ENCODE assay signal across 1 cellular context in the genomic region with DNA sequence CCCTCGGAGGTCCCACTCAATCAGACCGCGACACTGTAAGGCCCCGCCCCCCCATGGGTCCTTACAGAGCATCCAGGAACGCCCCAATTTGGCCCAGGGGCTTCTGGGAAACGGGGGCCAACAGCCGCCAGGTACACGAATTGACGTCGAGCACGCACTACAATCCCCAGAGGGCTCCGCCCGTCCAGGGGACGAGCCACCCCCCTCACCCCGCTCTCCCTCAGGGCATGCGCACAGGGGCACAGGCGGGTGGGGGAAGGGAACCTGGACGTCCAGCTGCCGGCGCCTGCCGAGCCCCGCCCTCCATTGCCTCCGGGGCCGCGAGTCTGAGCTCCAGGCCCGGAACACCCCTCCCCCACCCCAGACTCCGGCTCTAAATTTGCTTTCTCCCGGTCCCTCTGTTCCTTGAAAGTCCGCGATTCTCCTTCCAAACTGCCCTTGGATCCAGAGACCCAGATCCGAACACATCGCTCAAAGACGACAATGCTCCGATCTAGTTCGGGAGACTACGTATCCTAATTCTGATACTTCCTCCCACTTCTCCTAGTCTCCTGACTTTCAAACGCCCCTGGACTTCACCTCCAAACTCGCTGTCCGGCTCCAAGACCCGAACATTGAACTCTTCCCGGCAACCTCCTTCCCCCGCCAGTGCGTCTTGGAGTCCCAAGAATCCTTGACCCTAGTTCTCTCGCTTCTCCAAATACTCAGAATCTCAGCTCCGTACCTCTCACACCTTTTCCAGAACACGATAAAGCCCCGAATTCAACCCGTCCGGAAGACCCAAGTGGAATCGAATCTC.
A peak's percentile ranks its signal among the peaks of the same experiment; 100 is the strongest.
TF ChIP-seq lines count a peak whose summit lies in the region.

No MANE protein-coding gene starts in this region.

TF ChIP-seq in K562, 482 proteins besides CTCF, POLR2A, EP300 and RAD21 (continued from another document and continues in another):
- TF ChIP-seq, protein P1, sequence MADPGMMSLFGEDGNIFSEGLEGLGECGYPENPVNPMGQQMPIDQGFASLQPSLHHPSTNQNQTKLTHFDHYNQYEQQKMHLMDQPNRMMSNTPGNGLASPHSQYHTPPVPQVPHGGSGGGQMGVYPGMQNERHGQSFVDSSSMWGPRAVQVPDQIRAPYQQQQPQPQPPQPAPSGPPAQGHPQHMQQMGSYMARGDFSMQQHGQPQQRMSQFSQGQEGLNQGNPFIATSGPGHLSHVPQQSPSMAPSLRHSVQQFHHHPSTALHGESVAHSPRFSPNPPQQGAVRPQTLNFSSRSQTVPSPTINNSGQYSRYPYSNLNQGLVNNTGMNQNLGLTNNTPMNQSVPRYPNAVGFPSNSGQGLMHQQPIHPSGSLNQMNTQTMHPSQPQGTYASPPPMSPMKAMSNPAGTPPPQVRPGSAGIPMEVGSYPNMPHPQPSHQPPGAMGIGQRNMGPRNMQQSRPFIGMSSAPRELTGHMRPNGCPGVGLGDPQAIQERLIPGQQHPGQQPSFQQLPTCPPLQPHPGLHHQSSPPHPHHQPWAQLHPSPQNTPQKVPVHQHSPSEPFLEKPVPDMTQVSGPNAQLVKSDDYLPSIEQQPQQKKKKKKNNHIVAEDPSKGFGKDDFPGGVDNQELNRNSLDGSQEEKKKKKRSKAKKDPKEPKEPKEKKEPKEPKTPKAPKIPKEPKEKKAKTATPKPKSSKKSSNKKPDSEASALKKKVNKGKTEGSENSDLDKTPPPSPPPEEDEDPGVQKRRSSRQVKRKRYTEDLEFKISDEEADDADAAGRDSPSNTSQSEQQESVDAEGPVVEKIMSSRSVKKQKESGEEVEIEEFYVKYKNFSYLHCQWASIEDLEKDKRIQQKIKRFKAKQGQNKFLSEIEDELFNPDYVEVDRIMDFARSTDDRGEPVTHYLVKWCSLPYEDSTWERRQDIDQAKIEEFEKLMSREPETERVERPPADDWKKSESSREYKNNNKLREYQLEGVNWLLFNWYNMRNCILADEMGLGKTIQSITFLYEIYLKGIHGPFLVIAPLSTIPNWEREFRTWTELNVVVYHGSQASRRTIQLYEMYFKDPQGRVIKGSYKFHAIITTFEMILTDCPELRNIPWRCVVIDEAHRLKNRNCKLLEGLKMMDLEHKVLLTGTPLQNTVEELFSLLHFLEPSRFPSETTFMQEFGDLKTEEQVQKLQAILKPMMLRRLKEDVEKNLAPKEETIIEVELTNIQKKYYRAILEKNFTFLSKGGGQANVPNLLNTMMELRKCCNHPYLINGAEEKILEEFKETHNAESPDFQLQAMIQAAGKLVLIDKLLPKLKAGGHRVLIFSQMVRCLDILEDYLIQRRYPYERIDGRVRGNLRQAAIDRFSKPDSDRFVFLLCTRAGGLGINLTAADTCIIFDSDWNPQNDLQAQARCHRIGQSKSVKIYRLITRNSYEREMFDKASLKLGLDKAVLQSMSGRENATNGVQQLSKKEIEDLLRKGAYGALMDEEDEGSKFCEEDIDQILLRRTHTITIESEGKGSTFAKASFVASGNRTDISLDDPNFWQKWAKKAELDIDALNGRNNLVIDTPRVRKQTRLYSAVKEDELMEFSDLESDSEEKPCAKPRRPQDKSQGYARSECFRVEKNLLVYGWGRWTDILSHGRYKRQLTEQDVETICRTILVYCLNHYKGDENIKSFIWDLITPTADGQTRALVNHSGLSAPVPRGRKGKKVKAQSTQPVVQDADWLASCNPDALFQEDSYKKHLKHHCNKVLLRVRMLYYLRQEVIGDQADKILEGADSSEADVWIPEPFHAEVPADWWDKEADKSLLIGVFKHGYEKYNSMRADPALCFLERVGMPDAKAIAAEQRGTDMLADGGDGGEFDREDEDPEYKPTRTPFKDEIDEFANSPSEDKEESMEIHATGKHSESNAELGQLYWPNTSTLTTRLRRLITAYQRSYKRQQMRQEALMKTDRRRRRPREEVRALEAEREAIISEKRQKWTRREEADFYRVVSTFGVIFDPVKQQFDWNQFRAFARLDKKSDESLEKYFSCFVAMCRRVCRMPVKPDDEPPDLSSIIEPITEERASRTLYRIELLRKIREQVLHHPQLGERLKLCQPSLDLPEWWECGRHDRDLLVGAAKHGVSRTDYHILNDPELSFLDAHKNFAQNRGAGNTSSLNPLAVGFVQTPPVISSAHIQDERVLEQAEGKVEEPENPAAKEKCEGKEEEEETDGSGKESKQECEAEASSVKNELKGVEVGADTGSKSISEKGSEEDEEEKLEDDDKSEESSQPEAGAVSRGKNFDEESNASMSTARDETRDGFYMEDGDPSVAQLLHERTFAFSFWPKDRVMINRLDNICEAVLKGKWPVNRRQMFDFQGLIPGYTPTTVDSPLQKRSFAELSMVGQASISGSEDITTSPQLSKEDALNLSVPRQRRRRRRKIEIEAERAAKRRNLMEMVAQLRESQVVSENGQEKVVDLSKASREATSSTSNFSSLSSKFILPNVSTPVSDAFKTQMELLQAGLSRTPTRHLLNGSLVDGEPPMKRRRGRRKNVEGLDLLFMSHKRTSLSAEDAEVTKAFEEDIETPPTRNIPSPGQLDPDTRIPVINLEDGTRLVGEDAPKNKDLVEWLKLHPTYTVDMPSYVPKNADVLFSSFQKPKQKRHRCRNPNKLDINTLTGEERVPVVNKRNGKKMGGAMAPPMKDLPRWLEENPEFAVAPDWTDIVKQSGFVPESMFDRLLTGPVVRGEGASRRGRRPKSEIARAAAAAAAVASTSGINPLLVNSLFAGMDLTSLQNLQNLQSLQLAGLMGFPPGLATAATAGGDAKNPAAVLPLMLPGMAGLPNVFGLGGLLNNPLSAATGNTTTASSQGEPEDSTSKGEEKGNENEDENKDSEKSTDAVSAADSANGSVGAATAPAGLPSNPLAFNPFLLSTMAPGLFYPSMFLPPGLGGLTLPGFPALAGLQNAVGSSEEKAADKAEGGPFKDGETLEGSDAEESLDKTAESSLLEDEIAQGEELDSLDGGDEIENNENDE (IDR thresholded peaks at IDR 0.05; ENCODE audit: low read depth, low read length), result no peak
- TF ChIP-seq, protein P2, sequence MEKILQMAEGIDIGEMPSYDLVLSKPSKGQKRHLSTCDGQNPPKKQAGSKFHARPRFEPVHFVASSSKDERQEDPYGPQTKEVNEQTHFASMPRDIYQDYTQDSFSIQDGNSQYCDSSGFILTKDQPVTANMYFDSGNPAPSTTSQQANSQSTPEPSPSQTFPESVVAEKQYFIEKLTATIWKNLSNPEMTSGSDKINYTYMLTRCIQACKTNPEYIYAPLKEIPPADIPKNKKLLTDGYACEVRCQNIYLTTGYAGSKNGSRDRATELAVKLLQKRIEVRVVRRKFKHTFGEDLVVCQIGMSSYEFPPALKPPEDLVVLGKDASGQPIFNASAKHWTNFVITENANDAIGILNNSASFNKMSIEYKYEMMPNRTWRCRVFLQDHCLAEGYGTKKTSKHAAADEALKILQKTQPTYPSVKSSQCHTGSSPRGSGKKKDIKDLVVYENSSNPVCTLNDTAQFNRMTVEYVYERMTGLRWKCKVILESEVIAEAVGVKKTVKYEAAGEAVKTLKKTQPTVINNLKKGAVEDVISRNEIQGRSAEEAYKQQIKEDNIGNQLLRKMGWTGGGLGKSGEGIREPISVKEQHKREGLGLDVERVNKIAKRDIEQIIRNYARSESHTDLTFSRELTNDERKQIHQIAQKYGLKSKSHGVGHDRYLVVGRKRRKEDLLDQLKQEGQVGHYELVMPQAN (IDR thresholded peaks at IDR 0.05; ENCODE audit: borderline replicate concordance), result 0 out of 2 replicates have a peak, but pooled peaks have one; percentile 69
- TF ChIP-seq ATF7 (IDR thresholded peaks at IDR 0.05) (peak; percentile 87), NRF1 (conservative IDR thresholded peaks at IDR 0.05 in 1 of 2, IDR thresholded peaks at IDR 0.05 in 1 of 2) (peak; percentile 98), ZNF224 (CRISPR knock-in tag; IDR thresholded peaks at IDR 0.05) (no peak), MAZ (CRISPR knock-in tag; conservative IDR thresholded peaks at IDR 0.05 in 1 of 2, IDR thresholded peaks at IDR 0.05 in 1 of 2) (peak; percentile 98), ZNF121 (CRISPR knock-in tag; conservative IDR thresholded peaks at IDR 0.05) (no peak), IRF2 (CRISPR knock-in tag; IDR thresholded peaks at IDR 0.05) (no peak), KAT2B (IDR thresholded peaks at IDR 0.05; ENCODE audit: low read depth, low read length) (no peak), KLF6 (CRISPR knock-in tag; IDR thresholded peaks at IDR 0.05; ENCODE audit: borderline replicate concordance) (peak; percentile 43; the same call in 1 of the 2 replicates), NCOA4 (IDR thresholded peaks at IDR 0.05; ENCODE audit: partially characterized antibody) (no peak), KLF13 (tag; IDR thresholded peaks at IDR 0.05; ENCODE audit: borderline replicate concordance, low read depth) (peak; percentile 83), EGR1 (conservative IDR thresholded peaks at IDR 0.05) (0 out of 2 replicates have a peak, but pooled peaks have one; percentile 25), ASH1L (IDR thresholded peaks at IDR 0.05; ENCODE audit: borderline replicate concordance, low read depth, partially characterized antibody) (peak; percentile 22), POLR3G (IDR thresholded peaks at IDR 0.05; ENCODE audit: extremely low read depth, insufficient read length, insufficient replicate concordance) (no peak), ZNF830 (CRISPR knock-in tag; IDR thresholded peaks at IDR 0.05) (0 out of 2 replicates have a peak, but pooled peaks have one; percentile 60), CC2D1A (IDR thresholded peaks at IDR 0.05) (peak; percentile 38; the same call in 1 of the 2 replicates), MYC (IDR thresholded peaks at IDR 0.05; ENCODE audit: low read depth, low read length) (peak; percentile 73), MYC (CRISPR knock-in tag; IDR thresholded peaks at IDR 0.05; ENCODE audit: borderline replicate concordance, low read depth) (0 out of 2 replicates have a peak, but pooled peaks have one; percentile 27), RCOR1 (IDR thresholded peaks at IDR 0.05; ENCODE audit: borderline replicate concordance in 1 of 2, low read depth in 2 of 2, low read length in 2 of 2) (peak in 1 of 2 experiments; percentile 17; a peak in 1 of 4 replicates), HNRNPLL (IDR thresholded peaks at IDR 0.05; ENCODE audit: low read depth, low read length, poor library complexity, severe bottlenecking) (peak; percentile 49), ZNF584 (CRISPR knock-in tag; IDR thresholded peaks at IDR 0.05; ENCODE audit: low read depth) (no peak), CTBP1 (IDR thresholded peaks at IDR 0.05; ENCODE audit: borderline replicate concordance) (peak; percentile 67), ZNF75A (CRISPR knock-in tag; IDR thresholded peaks at IDR 0.05) (no peak), RBFOX2 (IDR thresholded peaks at IDR 0.05; ENCODE audit: low read depth, low read length) (peak; percentile 90), SP1 (CRISPR knock-in tag; IDR thresholded peaks at IDR 0.05) (peak; percentile 97), BRD4 (IDR thresholded peaks at IDR 0.05) (peak; percentile 79), HLTF (IDR thresholded peaks at IDR 0.05) (no peak), TBL1XR1 (IDR thresholded peaks at IDR 0.05; ENCODE audit: low read length in 2 of 2) (peak; percentile 13 to 28; a peak in 1 of 4 replicates), ZNF253 (CRISPR knock-in tag; conservative IDR thresholded peaks at IDR 0.05) (no peak), ZNF217 (CRISPR knock-in tag; IDR thresholded peaks at IDR 0.05) (no peak), NBN (IDR thresholded peaks at IDR 0.05; ENCODE audit: low read depth) (peak; percentile 60), NFATC3 (IDR thresholded peaks at IDR 0.05) (peak; percentile 76; the same call in 1 of the 2 replicates), KDM5B (IDR thresholded peaks at IDR 0.05; ENCODE audit: insufficient replicate concordance, low read depth, low read length) (no peak)
- TF ChIP-seq, protein P3, sequence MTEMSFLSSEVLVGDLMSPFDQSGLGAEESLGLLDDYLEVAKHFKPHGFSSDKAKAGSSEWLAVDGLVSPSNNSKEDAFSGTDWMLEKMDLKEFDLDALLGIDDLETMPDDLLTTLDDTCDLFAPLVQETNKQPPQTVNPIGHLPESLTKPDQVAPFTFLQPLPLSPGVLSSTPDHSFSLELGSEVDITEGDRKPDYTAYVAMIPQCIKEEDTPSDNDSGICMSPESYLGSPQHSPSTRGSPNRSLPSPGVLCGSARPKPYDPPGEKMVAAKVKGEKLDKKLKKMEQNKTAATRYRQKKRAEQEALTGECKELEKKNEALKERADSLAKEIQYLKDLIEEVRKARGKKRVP (CRISPR knock-in tag; IDR thresholded peaks at IDR 0.05), result no peak
- TF ChIP-seq, protein P4, sequence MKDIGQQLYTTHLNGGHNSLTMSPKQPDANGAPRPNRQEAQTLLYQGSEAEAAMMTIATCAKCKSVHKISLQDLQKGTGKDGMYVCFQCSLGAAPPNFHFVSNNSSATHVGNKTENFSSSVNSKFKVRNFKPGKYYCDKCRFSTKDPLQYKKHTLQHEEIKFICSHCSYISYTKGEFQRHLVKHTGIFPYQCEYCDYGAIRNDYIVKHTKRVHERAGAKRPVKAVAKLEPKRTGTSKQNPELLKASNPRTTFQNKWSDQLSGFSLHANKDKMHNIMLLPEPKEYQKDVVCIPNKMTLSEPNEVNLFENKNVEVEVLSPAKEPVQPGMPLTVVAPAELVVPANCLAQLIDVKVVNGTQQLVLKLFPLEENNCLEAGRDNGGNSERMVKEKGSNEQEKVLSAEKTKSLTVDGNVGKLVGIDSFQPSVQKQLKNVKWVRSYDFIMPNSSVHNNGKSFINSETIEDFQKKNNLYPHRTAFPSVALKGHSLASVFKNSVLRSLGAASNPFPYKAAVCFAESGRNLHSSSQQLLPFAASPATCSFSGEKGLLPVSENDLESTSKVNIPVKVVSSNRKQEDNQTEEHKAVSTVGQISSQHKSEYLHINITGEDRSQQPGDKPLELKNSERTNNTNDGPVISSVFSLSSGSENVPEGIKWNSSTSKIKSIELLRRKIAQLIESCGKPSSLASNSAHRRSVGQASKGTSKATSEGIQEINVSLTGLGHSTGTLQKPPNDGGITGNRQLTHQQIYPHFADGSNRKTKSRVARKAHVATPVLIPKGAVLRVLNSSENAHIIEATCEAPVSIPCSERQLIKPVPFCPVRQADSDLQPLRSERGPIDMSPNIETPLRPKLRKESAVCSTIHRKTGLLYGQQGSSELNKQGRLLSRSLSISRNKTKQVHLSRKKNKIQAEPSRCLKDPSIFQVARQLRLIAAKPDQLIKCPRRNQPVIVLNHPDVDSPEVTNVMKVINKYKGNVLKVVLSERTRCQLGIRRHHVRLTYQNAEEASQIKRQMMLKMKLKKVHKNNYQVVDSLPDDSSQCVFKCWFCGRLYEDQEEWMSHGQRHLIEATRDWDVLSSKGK (CRISPR knock-in tag; IDR thresholded peaks at IDR 0.05), result no peak
- TF ChIP-seq, protein P5, sequence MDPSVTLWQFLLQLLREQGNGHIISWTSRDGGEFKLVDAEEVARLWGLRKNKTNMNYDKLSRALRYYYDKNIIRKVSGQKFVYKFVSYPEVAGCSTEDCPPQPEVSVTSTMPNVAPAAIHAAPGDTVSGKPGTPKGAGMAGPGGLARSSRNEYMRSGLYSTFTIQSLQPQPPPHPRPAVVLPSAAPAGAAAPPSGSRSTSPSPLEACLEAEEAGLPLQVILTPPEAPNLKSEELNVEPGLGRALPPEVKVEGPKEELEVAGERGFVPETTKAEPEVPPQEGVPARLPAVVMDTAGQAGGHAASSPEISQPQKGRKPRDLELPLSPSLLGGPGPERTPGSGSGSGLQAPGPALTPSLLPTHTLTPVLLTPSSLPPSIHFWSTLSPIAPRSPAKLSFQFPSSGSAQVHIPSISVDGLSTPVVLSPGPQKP (CRISPR knock-in tag; IDR thresholded peaks at IDR 0.05), result no peak
- TF ChIP-seq, protein P6, sequence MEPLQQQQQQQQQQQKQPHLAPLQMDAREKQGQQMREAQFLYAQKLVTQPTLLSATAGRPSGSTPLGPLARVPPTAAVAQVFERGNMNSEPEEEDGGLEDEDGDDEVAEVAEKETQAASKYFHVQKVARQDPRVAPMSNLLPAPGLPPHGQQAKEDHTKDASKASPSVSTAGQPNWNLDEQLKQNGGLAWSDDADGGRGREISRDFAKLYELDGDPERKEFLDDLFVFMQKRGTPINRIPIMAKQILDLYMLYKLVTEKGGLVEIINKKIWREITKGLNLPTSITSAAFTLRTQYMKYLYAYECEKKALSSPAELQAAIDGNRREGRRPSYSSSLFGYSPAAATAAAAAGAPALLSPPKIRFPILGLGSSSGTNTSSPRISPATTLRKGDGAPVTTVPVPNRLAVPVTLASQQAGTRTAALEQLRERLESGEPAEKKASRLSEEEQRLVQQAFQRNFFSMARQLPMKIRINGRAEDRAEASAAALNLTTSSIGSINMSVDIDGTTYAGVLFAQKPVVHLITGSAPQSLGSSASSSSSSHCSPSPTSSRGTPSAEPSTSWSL (CRISPR knock-in tag; IDR thresholded peaks at IDR 0.05; ENCODE audit: borderline replicate concordance), result no peak
